1 cellular context compared by ENCODE assay signal in genomic region chr18:8854550-8854949, GRCh38.
TF ChIP-seq lines count a peak whose summit lies in the region.

No MANE protein-coding gene starts in this region.

TF ChIP-seq in K562, 482 proteins besides CTCF, POLR2A, EP300 and RAD21 (continued from another document):
- TF ChIP-seq PRDM10 (IDR thresholded peaks at IDR 0.05; ENCODE audit: partially characterized antibody) (no peak), ZNF79 (CRISPR knock-in tag; IDR thresholded peaks at IDR 0.05; ENCODE audit: low read depth) (no peak), ZNF77 (CRISPR knock-in tag; IDR thresholded peaks at IDR 0.05) (no peak)
TF ChIP-seq in K562: peak in this region for 0.
